Comparison of ENCODE assay signal across 8 cellular contexts in the genomic region with DNA sequence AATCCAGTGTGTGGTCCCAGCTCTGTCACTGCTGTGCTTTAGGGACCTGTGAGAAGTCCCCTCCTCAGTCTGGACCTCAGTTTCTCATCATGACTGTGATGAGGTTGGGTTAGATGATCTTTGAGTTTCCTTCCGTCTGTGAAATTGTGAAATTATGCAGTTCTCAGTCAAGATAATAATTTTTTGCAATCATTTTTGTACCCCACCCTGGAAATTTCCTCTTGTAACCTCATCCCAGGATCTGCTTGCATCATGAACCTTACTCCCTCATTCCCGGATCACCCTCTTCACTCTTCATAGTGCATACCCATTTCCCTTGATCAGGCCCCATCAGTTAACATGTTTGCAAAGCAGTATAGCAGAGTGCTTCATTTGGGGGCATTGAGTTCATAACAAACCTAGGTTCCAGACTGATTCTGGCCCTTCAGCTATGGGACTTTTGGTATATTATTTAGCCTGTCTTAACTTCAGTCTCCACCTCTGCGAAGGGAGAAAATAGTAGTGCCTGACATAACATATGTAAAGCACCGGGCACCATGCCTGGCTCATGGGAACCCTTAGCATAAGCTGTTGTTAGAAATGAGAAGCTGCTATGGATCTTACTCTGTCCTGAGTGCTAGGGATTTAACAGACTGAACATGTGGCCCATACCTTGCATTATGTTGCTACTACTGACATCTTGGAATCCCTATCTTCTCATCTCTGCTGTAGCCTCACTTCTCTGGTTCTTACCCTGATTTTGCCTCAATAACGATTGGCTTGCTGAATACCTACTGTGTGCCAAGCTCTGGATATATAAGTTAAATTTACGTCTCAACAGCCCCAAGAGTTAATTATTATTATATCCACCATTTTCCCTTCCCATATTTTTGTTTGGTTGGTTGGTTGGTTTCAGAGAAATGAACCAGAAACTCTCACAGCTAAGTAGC. TPM values are rescaled to one million over a fixed set of nuclear protein-coding genes. Genes with fewer than 3 reads are reported as not detected.
DNase-seq lines count a peak whose midpoint lies in the region; ATAC-seq and TF ChIP-seq lines count a peak whose summit lies in the region.

No MANE protein-coding gene starts in this region.

- H3K36me3 ChIP-seq in OCI-LY7 (ENCODE audit: insufficient read depth, low read length) (no peaks in the 10 kb centered on the region), endocrine pancreas (ENCODE audit: control insufficient read depth, insufficient read depth, low read length) (no peaks in the 10 kb centered on the region), ovary (no peaks in the 10 kb centered on the region)

- DNase-seq in Calu3 (no peak), OCI-LY7 (ENCODE audit: low spot score) (no peak), ovary (no peak), SHP77 (lab: John Stamatoyannopoulos, UW) (no peak), dedifferentiated amniotic fluid mesenchymal stem cell (ENCODE audit: extremely low spot score) (no peak)

- intact Hi-C loops in Calu3 (cut with micrococcal nuclease; ENCODE audit: unreplicated experiment) (no loop called here), OCI-LY7 (cut with micrococcal nuclease; ENCODE audit: unreplicated experiment) (no loop called here), ovary (cut with DNase I) (no loop called here)

- H3K27ac ChIP-seq in OCI-LY7 (ENCODE audit: low read depth, low read length, poor library complexity, severe bottlenecking) (peak overlapping the region; percentile 63), ovary (peak overlapping the region; percentile 98 to 99)

- peak overlapping the region; percentile 81 for H3K4me3 ChIP-seq in OCI-LY7 (ENCODE audit: low read depth, low read length, poor library complexity, severe bottlenecking)
- peak overlapping the region; percentile 57 for H3K4me3 ChIP-seq in endocrine pancreas (ENCODE audit: control insufficient read depth, insufficient read depth, low read length)
- H3K4me3 ChIP-seq in ovary, result no peak overlapping the region

- H2AFZ ChIP-seq in OCI-LY7 (ENCODE audit: low read length), result peak overlapping the region; percentile 62; the same call in 1 of the 2 replicates

- H3K27me3 Mint-ChIP-seq in Calu3 (ENCODE audit: unreplicated experiment), result no peaks in the 10 kb centered on the region

- TF ChIP-seq POLR2A in ovary (IDR thresholded peaks at IDR 0.05), result no peak

- peak overlapping the region; percentile 96 for H3K4me2 ChIP-seq in OCI-LY7 (ENCODE audit: low read length)

- ATAC-seq in GM21447 (IDR thresholded peaks at IDR 0.05; ENCODE audit: unreplicated experiment) (no peak), GM21786 (IDR thresholded peaks at IDR 0.05; ENCODE audit: unreplicated experiment) (no peak)

- H3K4me1 ChIP-seq in OCI-LY7 (ENCODE audit: insufficient read depth, low read length, poor library complexity, severe bottlenecking), result peaks cover 31% of the 10 kb centered on the region
- peaks cover 3% of the 10 kb centered on the region for H3K4me1 ChIP-seq in endocrine pancreas (ENCODE audit: control insufficient read depth, insufficient read depth, low read length)
- H3K4me1 ChIP-seq in ovary (ENCODE audit: insufficient read depth), result peaks cover 6% of the 10 kb centered on the region

- peaks cover 50% of the 10 kb centered on the region for H3K4me1 Mint-ChIP-seq in Calu3 (ENCODE audit: low read depth, unreplicated experiment)

- H3K27me3 ChIP-seq in endocrine pancreas (ENCODE audit: control insufficient read depth, insufficient read depth, low read length) (no peaks in the 10 kb centered on the region), ovary (no peaks in the 10 kb centered on the region)

- peak overlapping the region; percentile 1 for H3K9ac ChIP-seq in endocrine pancreas (ENCODE audit: control insufficient read depth, insufficient read depth, low read length)

- H3K27ac Mint-ChIP-seq in Calu3 (ENCODE audit: unreplicated experiment), result peak overlapping the region; percentile 99

- no peaks in the 10 kb centered on the region for H4K20me1 ChIP-seq in OCI-LY7 (ENCODE audit: insufficient read depth, low read length)

- peaks cover 29% of the 10 kb centered on the region for H3K36me3 Mint-ChIP-seq in Calu3 (ENCODE audit: insufficient read depth, unreplicated experiment)

- WGBS in ovary, 3 donors, result 75 to 78% (median 78%) methylated on average over 6 of the region's 6 CpGs

- no peak for TF ChIP-seq CTCF in Calu3 (IDR thresholded peaks at IDR 0.05; ENCODE audit: unreplicated experiment)
- TF ChIP-seq CTCF in OCI-LY7 (conservative IDR thresholded peaks at IDR 0.05; ENCODE audit: low read length), result no peak
- no peak for TF ChIP-seq CTCF in ovary (IDR thresholded peaks at IDR 0.05)

- H3K79me2 ChIP-seq in OCI-LY7 (ENCODE audit: insufficient read depth, low read depth, low read length), result peaks cover 22% of the 10 kb centered on the region; the same call in 1 of the 2 replicates

- no peaks in the 10 kb centered on the region for H3K9me3 ChIP-seq in OCI-LY7 (ENCODE audit: low read length)
- H3K9me3 ChIP-seq in endocrine pancreas (ENCODE audit: control insufficient read depth, low read length), result no peaks in the 10 kb centered on the region
- H3K9me3 ChIP-seq in ovary, result no peaks in the 10 kb centered on the region

- no peaks in the 10 kb centered on the region for H3K9me3 Mint-ChIP-seq in Calu3 (ENCODE audit: low read depth, unreplicated experiment)

- TF ChIP-seq EP300 in ovary (IDR thresholded peaks at IDR 0.05), result no peak

- BruUV-seq in Calu3 (replicated peaks; lab: Mats Ljungman, UMichigan) (no TSS peak), OCI-LY7 (replicated peaks; lab: Mats Ljungman, UMichigan) (no TSS peak)

- H3K9me2 ChIP-seq in OCI-LY7 (ENCODE audit: insufficient read depth, low read length), result no peaks in the 10 kb centered on the region

- H3K4me3 Mint-ChIP-seq in Calu3 (ENCODE audit: low read depth, unreplicated experiment), result peak overlapping the region; percentile 98

- CTCF ChIA-PET in Calu3 (lab: Charles Lee), result no interaction called here
- CTCF ChIA-PET in OCI-LY7 (lab: Charles Lee; ENCODE audit: unreplicated experiment), result interaction anchor here (0.5 kb wide), 1 partner anchor 523 kb away, joined by 3 read pairs; no protein-coding TSS in a partner anchor

- POLR2A ChIA-PET in OCI-LY7 (lab: Charles Lee), result interaction anchor here (1.1 kb wide), 1 partner anchor 24 kb away, joined by 3 read pairs; no protein-coding TSS in a partner anchor

RNA-seq across cellular contexts. Expression of gene ZNF76, which starts 1.4 kb away (rescaled TPM):
- total RNA-seq in Calu3 (2022) (52.0 and 60.0 TPM in 2 replicates), OCI-LY7 (2022) (59.5 and 65.4 TPM in 2 replicates), ovary (10 to 100 TPM; 36.0 to 55.0 (median 47.9) TPM)
- 29.6 and 31.0 TPM in 2 replicates for total RNA-seq in OCI-LY7 (2014; rRNA removed; shearing (Covaris generic))
- polyA plus RNA-seq in ovary, result 10 to 100 TPM; 17.0 to 33.8 TPM

RNA-seq across cellular contexts. Expression of gene DEF6, which starts 36.7 kb away (rescaled TPM):
- total RNA-seq in Calu3 (2022), result 15.4 and 18.5 TPM in 2 replicates
- total RNA-seq in OCI-LY7 (2014; rRNA removed; shearing (Covaris generic)), result 56.8 and 60.0 TPM in 2 replicates
- 53.7 and 53.8 TPM in 2 replicates for total RNA-seq in OCI-LY7 (2022)
- 1 to 10 TPM; 2.3 to 6.6 (median 3.1) TPM for total RNA-seq in ovary
- 1 to 10 TPM; 1.5 to 2.7 TPM for polyA plus RNA-seq in ovary

RNA-seq across cellular contexts. Expression of gene SCUBE3, which starts 47.1 kb away (rescaled TPM):
- 0.44 and 0.47 TPM in 2 replicates for total RNA-seq in Calu3 (2022)
- not detected in 2 replicates for total RNA-seq in OCI-LY7 (2014; rRNA removed; shearing (Covaris generic))
- total RNA-seq in OCI-LY7 (2022), result not detected in 2 replicates
- total RNA-seq in ovary, result under 1 TPM in 6 of 7 donors, not detected in 1; 0.11 to 0.46 (median 0.18) TPM
- polyA plus RNA-seq in ovary, result 1 to 10 TPM in 1 of 2 donors, under 1 TPM in 1; 0.08 to 3.1 TPM
